8 cellular contexts compared by ENCODE assay signal in genomic region chr11:119168471-119169271, GRCh38. TPM values are rescaled to one million over a fixed set of nuclear protein-coding genes. Genes with fewer than 3 reads are reported as not detected.
A peak's percentile ranks its signal among the peaks of the same experiment; 100 is the strongest.
DNase-seq lines count a peak whose midpoint lies in the region; ATAC-seq and TF ChIP-seq lines count a peak whose summit lies in the region.

A gene with protein sequence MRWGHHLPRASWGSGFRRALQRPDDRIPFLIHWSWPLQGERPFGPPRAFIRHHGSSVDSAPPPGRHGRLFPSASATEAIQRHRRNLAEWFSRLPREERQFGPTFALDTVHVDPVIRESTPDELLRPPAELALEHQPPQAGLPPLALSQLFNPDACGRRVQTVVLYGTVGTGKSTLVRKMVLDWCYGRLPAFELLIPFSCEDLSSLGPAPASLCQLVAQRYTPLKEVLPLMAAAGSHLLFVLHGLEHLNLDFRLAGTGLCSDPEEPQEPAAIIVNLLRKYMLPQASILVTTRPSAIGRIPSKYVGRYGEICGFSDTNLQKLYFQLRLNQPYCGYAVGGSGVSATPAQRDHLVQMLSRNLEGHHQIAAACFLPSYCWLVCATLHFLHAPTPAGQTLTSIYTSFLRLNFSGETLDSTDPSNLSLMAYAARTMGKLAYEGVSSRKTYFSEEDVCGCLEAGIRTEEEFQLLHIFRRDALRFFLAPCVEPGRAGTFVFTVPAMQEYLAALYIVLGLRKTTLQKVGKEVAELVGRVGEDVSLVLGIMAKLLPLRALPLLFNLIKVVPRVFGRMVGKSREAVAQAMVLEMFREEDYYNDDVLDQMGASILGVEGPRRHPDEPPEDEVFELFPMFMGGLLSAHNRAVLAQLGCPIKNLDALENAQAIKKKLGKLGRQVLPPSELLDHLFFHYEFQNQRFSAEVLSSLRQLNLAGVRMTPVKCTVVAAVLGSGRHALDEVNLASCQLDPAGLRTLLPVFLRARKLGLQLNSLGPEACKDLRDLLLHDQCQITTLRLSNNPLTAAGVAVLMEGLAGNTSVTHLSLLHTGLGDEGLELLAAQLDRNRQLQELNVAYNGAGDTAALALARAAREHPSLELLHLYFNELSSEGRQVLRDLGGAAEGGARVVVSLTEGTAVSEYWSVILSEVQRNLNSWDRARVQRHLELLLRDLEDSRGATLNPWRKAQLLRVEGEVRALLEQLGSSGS (plus strand): TSS chr11:119168725. CDS start chr11:119171404, 2,679 bp downstream.

- TF ChIP-seq CTCF in GM23338 (conservative IDR thresholded peaks at IDR 0.05; ENCODE audit: low read depth in 2 of 2) = peak; percentile 81 to 87
- peak; percentile 91 for TF ChIP-seq CTCF in LNCAP (IDR thresholded peaks at IDR 0.05)
- TF ChIP-seq CTCF in heart right ventricle (IDR thresholded peaks at IDR 0.05) = peak; percentile 77 to 93 (median 91)
- peak; percentile 90 to 95 (median 92) for TF ChIP-seq CTCF in upper lobe of left lung (IDR thresholded peaks at IDR 0.05)

- peaks cover 12% of the 10 kb centered on the region; the same call in 1 of the 2 replicates for H3K4me1 ChIP-seq in GM23338 (ENCODE audit: insufficient read depth)
- peaks cover 6% of the 10 kb centered on the region for H3K4me1 ChIP-seq in adipocyte (ENCODE audit: control insufficient read depth, insufficient read depth, low read length)
- peaks cover 0 to 19% (median 8%) of the 10 kb centered on the region in 9 donors for H3K4me1 ChIP-seq in heart right ventricle
- peaks cover 0 to 8% (median 6%) of the 10 kb centered on the region in 4 donors for H3K4me1 ChIP-seq in upper lobe of left lung

- H3K27me3 ChIP-seq in GM23338 (ENCODE audit: insufficient read depth) = no peaks in the 10 kb centered on the region
- H3K27me3 ChIP-seq in adipocyte (replicated peaks; ENCODE audit: control insufficient read depth, insufficient read depth, low read length) = peaks cover under 1% of the 10 kb centered on the region
- H3K27me3 ChIP-seq in heart right ventricle = no peaks in the 10 kb centered on the region
- H3K27me3 ChIP-seq in upper lobe of left lung = no peaks in the 10 kb centered on the region

- H3K4me3 Mint-ChIP-seq in GM23338 = peak within 1 kb of the TSS; percentile 92

- no peaks in the 10 kb centered on the region for H3K79me2 ChIP-seq in GM23338 (replicated peaks; ENCODE audit: insufficient read depth)

- H3K9me2 ChIP-seq in GM23338 (ENCODE audit: insufficient read depth) = no peaks in the 10 kb centered on the region

- peak within 1 kb of the TSS; percentile 90 for H3K4me3 ChIP-seq in GM23338
- peak within 1 kb of the TSS; percentile 96 for H3K4me3 ChIP-seq in adipocyte (ENCODE audit: low read length)
- peak within 1 kb of the TSS; percentile 69 to 100 (median 88) for H3K4me3 ChIP-seq in heart right ventricle
- H3K4me3 ChIP-seq in upper lobe of left lung = peak within 1 kb of the TSS; percentile 61 to 88 (median 87)

- H3K27ac Mint-ChIP-seq in GM23338 = peak within 1 kb of the TSS; percentile 97

- no peaks in the 10 kb centered on the region for H3K36me3 Mint-ChIP-seq in GM23338 (ENCODE audit: low read depth)

- TF ChIP-seq EP300 in upper lobe of left lung (IDR thresholded peaks at IDR 0.05) = no peak

- H4K20me1 ChIP-seq in GM23338 (replicated peaks; ENCODE audit: insufficient read depth) = no peaks in the 10 kb centered on the region

- H3K4me1 Mint-ChIP-seq in GM23338 = peaks cover 20% of the 10 kb centered on the region

- peak within 1 kb of the TSS; percentile 34 for H2AFZ ChIP-seq in GM23338

- DNase-seq in G401 (ENCODE audit: low spot score) (peak; percentile 84), GM23338 (ENCODE audit: low spot score) (peak; percentile 92), T follicular helper cell (ENCODE audit: low read depth) (peak; percentile 72), adipocyte (ENCODE audit: low read depth) (peak; percentile 93), heart right ventricle (peak; percentile 83 to 88), posterior vena cava (ENCODE audit: low spot score) (peak; percentile 96), upper lobe of left lung (peak; percentile 92 to 94)

- intact Hi-C loops in heart right ventricle (cut with DNase I) = loop anchor here in 3 of 10 donors (2.0 to 5.0 kb wide), 3 partner anchors 34 to 74 kb away; partner anchors contain the start of gene CBL (in 1 of the 3)
- intact Hi-C loops in posterior vena cava (cut with DNase I) = no loop called here

- H3K27ac ChIP-seq in GM23338 (ENCODE audit: low read depth) (peak within 1 kb of the TSS; percentile 99), heart right ventricle (peak within 1 kb of the TSS; percentile 89 to 99 (median 96)), upper lobe of left lung (peak within 1 kb of the TSS; percentile 94 to 98 (median 96))

- peak within 1 kb of the TSS; percentile 94 for H3K9ac ChIP-seq in adipocyte (ENCODE audit: low read length)

- H3K9me3 ChIP-seq in adipocyte (ENCODE audit: control insufficient read depth, low read length) (no peaks in the 10 kb centered on the region), heart right ventricle (no peaks in the 10 kb centered on the region), upper lobe of left lung (no peaks in the 10 kb centered on the region)

- no peaks in the 10 kb centered on the region; the same call in 2 of the 3 replicates for H3K9me3 Mint-ChIP-seq in GM23338

- 4% methylated on average over 63 of the region's 63 CpGs for WGBS in heart right ventricle, 2 donors
- WGBS in upper lobe of left lung, 2 donors = 10 to 14% methylated on average over 16 to 34 of the region's 63 CpGs

- ATAC-seq in GM23338 (peak; percentile 77), heart right ventricle (peak; percentile 91 to 96 (median 94)), upper lobe of left lung (ENCODE audit: low FRiP score in 2 of 2) (peak; percentile 94 to 98)

- in situ Hi-C loops in G401 (cut with HindIII; ENCODE audit: low sequenced_read_pairs) = no loop called here

- peaks cover 6% of the 10 kb centered on the region; the same call in 1 of the 2 replicates for H3F3A ChIP-seq in GM23338 (replicated peaks; ENCODE audit: low read depth)

- TF ChIP-seq POLR2A in upper lobe of left lung (IDR thresholded peaks at IDR 0.05) = peak in 3 of 4 donors; percentile 46 to 86 (median 85)

- peak within 1 kb of the TSS; percentile 84 for H3K4me2 ChIP-seq in GM23338

- no peaks in the 10 kb centered on the region for H3K36me3 ChIP-seq in GM23338 (ENCODE audit: insufficient read depth)
- no peaks in the 10 kb centered on the region for H3K36me3 ChIP-seq in adipocyte (ENCODE audit: control insufficient read depth, insufficient read depth, low read length, severe bottlenecking)
- peaks cover 0 to 14% (median 0%) of the 10 kb centered on the region in 9 donors for H3K36me3 ChIP-seq in heart right ventricle
- H3K36me3 ChIP-seq in upper lobe of left lung = peaks cover 0 to 6% (median 5%) of the 10 kb centered on the region in 4 donors

- H3K27me3 Mint-ChIP-seq in GM23338 (ENCODE audit: insufficient read depth, low read depth, poor library complexity) = peaks cover 22% of the 10 kb centered on the region

TF ChIP-seq in GM23338, 12 proteins besides CTCF, POLR2A, EP300 and RAD21 (continues in another document):
- TF ChIP-seq NANOG (IDR thresholded peaks at IDR 0.05; ENCODE audit: borderline replicate concordance) (no peak), EZH2phosphoT487 (IDR thresholded peaks at IDR 0.05; ENCODE audit: unreplicated experiment) (no peak), STAT1 (IDR thresholded peaks at IDR 0.05; ENCODE audit: unreplicated experiment) (no peak), CREB1 (CRISPR knock-in tag; IDR thresholded peaks at IDR 0.05; ENCODE audit: low read depth) (peak; percentile 87), JUNB (IDR thresholded peaks at IDR 0.05; ENCODE audit: unreplicated experiment) (no peak)
- TF ChIP-seq, protein P1, sequence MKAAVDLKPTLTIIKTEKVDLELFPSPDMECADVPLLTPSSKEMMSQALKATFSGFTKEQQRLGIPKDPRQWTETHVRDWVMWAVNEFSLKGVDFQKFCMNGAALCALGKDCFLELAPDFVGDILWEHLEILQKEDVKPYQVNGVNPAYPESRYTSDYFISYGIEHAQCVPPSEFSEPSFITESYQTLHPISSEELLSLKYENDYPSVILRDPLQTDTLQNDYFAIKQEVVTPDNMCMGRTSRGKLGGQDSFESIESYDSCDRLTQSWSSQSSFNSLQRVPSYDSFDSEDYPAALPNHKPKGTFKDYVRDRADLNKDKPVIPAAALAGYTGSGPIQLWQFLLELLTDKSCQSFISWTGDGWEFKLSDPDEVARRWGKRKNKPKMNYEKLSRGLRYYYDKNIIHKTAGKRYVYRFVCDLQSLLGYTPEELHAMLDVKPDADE (IDR thresholded peaks at IDR 0.05) = no peak

RNA-seq across cellular contexts. Expression of the gene that starts here (rescaled TPM):
- not detected in 2 replicates for total RNA-seq in G401 (2014; rRNA removed; shearing (Covaris generic))
- 13.8 and 14.2 TPM in 2 replicates for total RNA-seq in GM23338 (2014; rRNA removed; shearing (Covaris generic))
- polyA plus RNA-seq in GM23338 (2016; fragmentation: Nextera tagmentation; extraction: Ambion mirVana) (2.8 and 3.4 TPM in 2 replicates), heart right ventricle (10 to 100 TPM in 1 of 2 donors, 1 to 10 TPM in 1; 7.9 to 11.1 TPM)
- total RNA-seq in heart right ventricle (10 to 100 TPM; 24.3 to 39.3 (median 33.6) TPM), posterior vena cava (10 to 100 TPM; 14.9 to 23.9 TPM), upper lobe of left lung (10 to 100 TPM; 13.1 to 34.5 (median 20.2) TPM)

Comparison
In these comparisons a context has a peak if more than half of its experiments do, and no peak if none do; other contexts are left out.
1. Peak in every context shown above with its lines: DNase-seq, ATAC-seq, H3K4me3 ChIP-seq and H3K27ac ChIP-seq.
2. RNA of the gene that starts here (total RNA-seq): 24.3 to 39.3 TPM in heart right ventricle, 14.9 to 23.9 TPM in posterior vena cava, 13.1 to 34.5 TPM in upper lobe of left lung and 13.8 to 14.2 TPM in GM23338; not detected in G401; every median in the first group is over 10 times any median in the second.
3. Peak in DNase-seq in G401; RNA of the gene not detected or under 1 TPM.